ENCODE assay signal across 26 cellular contexts in the genomic region with DNA sequence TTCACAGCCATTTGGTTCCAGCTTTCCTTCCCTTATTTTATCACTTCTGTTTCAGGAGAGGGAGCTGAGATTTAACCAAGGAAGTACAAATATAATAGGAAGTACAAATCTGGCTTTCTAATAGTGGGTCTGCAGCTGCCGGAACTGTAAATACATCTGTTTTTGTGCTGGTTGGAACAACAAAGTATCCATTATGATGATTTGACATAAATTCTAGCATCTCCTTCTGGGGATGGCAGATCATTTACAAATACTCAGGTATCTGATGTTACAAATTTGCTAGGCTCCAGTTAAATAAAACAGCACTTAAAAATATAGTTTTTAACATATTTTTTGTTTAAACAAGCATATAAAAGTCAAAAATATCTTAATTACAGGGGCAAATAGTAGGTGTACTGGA.
"Had no signal": no experiment of that assay in that cellular context is flagged by ENCODE, and none has a peak within 500 bp of the region (broad histone marks: within the 10 kb centered on the region; RNA-seq: fewer than 3 reads in every experiment).

No MANE protein-coding gene starts in this region.

- FAIRE-seq: endometrium, islet of Langerhans, keratinocyte had no signal

- H3K9me3 ChIP-seq: esophagus squamous epithelium, gastrocnemius medialis, heart right ventricle, left lung, lower lobe of right lung, mucosa of descending colon had no signal

- H3K4me3 ChIP-seq: esophagus squamous epithelium, gastrocnemius medialis, heart right ventricle, left lung, lower lobe of right lung, mucosa of descending colon had no signal

- H3K27ac ChIP-seq: epithelial cell of prostate, esophagus squamous epithelium, gastrocnemius medialis, heart right ventricle, left lung, lower lobe of right lung had no signal

- H3K27me3 ChIP-seq: esophagus squamous epithelium, gastrocnemius medialis, heart right ventricle, left lung had no signal

- DNase-seq: cortex of kidney; effector CD8-positive, alpha-beta T cell; effector memory CD8-positive, alpha-beta T cell; endodermal cell; erythroblast; esophagus squamous epithelium; foreskin fibroblast; foreskin melanocyte; gastrocnemius medialis; glutamatergic neuron; head of caudate nucleus; heart right ventricle; hippocampal formation; left cardiac atrium; left lung; left ventricle myocardium superior; lower lobe of right lung; mesenchymal stem cell; mucosa of descending colon; naive B cell; naive thymus-derived CD8-positive, alpha-beta T cell had no signal

- ATAC-seq: effector memory CD8-positive, alpha-beta T cell; esophagus mucosa; gastrocnemius medialis; heart right ventricle; left cardiac atrium; left lung; left ventricle myocardium superior; lower lobe of right lung; mucosa of descending colon; naive thymus-derived CD8-positive, alpha-beta T cell had no signal

- H3K4me1 ChIP-seq: esophagus squamous epithelium, gastrocnemius medialis, left lung, lower lobe of right lung had no signal

- H3K36me3 ChIP-seq: esophagus squamous epithelium, gastrocnemius medialis, heart right ventricle, left lung, lower lobe of right lung had no signal
